Comparison of ENCODE assay signal across 8 cellular contexts in genomic region chr1:36134805-36135339, GRCh38. TPM values are rescaled to one million over a fixed set of nuclear protein-coding genes. Genes with fewer than 3 reads are reported as not detected.
DNase-seq lines count a peak whose midpoint lies in the region; TF ChIP-seq lines count a peak whose summit lies in the region.

No MANE protein-coding gene starts in this region.

- H3K79me2 ChIP-seq in SK-N-SH (ENCODE audit: insufficient read depth), result peaks cover 26% of the 10 kb centered on the region; the same call in 1 of the 2 replicates

- 49% methylated on average over 2 of the region's 3 CpGs for WGBS in SK-N-SH (ENCODE audit: low lambda C conversion rate)

- no peak for TF ChIP-seq EP300 in SK-N-SH (IDR thresholded peaks at IDR 0.05; ENCODE audit: borderline replicate concordance in 1 of 2, low read depth in 1 of 2, low read length in 1 of 2)

- H3K4me1 ChIP-seq in SK-N-SH (ENCODE audit: control insufficient read depth in 1 of 2, insufficient read depth in 2 of 2, low read depth in 1 of 2, low read length in 1 of 2), result peaks cover 14 to 43% of the 10 kb centered on the region in 2 experiments; a peak in 3 of 4 replicates
- H3K4me1 ChIP-seq in tibial artery, result peaks cover 7 to 56% (median 41%) of the 10 kb centered on the region in 4 donors

- no peak overlapping the region for H3K4me3 ChIP-seq in HFF-Myc (replicated peaks; ENCODE audit: low read depth, low read length)
- no peak overlapping the region; a peak in 1 of 4 replicates for H3K4me3 ChIP-seq in SK-N-SH (ENCODE audit: low read depth in 2 of 2, low read length in 1 of 2)
- H3K4me3 ChIP-seq in tibial artery, result no peak overlapping the region

- peak; percentile 27 for DNase-seq in Caki2 (ENCODE audit: low read depth)
- DNase-seq in HFF-Myc (ENCODE audit: extremely low read depth, low read depth), result no peak
- peak; percentile 86 for DNase-seq in SK-N-SH
- peak; percentile 84 for DNase-seq in ecto neural progenitor cell (ENCODE audit: low spot score)
- peak; percentile 52 to 63 for DNase-seq in lung microvascular endothelial cell (ENCODE audit: low read depth in 2 of 2)
- peak; percentile 58 to 81 for DNase-seq in tibial artery
- no peak for DNase-seq in NCI-H2107 treated with DMSO at 0.1 percent for 48 hours (lab: John Stamatoyannopoulos, UW; ENCODE audit: unreplicated experiment)
- no peak for DNase-seq in GF-D8 (lab: John Stamatoyannopoulos, UW)

- peak overlapping the region; percentile 7; the same call in 1 of the 2 replicates for H3K9ac ChIP-seq in SK-N-SH

- H2AFZ ChIP-seq in SK-N-SH (ENCODE audit: low read depth), result no peak overlapping the region

- CTCF ChIA-PET in SK-N-SH (lab: Yijun Ruan, JAX), result interaction anchor here (0.6 to 17.9 kb wide), 38 partner anchors 10 to 408 kb away, joined by 3 to 700 read pairs (median 3); partner anchors contain the start of genes ADPRS, AGO3, OSCP1 and TEKT2

- H3K27ac ChIP-seq in SK-N-SH (ENCODE audit: low read depth in 2 of 2, low read length in 1 of 2) (peak overlapping the region; percentile 30 to 89; a peak in 3 of 4 replicates), tibial artery (peak overlapping the region; percentile 76 to 77)

- TF ChIP-seq RAD21 in SK-N-SH (IDR thresholded peaks at IDR 0.05; ENCODE audit: low read length), result peak; percentile 92

- H4K20me1 ChIP-seq in SK-N-SH (ENCODE audit: insufficient read depth), result no peaks in the 10 kb centered on the region

- H3K9me3 ChIP-seq in SK-N-SH, result no peaks in the 10 kb centered on the region
- H3K9me3 ChIP-seq in tibial artery, result no peaks in the 10 kb centered on the region

- intact Hi-C loops in tibial artery (cut with DNase I; ENCODE audit: low total_unique reads), result loop anchor here (1.0 kb wide), 1 partner anchor 35 kb away; no protein-coding TSS in a partner anchor

- no peaks in the 10 kb centered on the region for H3K9me2 ChIP-seq in SK-N-SH

- POLR2A ChIA-PET in SK-N-SH (lab: Yijun Ruan, JAX), result interaction anchor here (0.7 to 1.3 kb wide), 2 partner anchors 38 to 40 kb away, joined by 3 to 5 read pairs; no protein-coding TSS in a partner anchor

- TF ChIP-seq CTCF in HFF-Myc (IDR thresholded peaks at IDR 0.05; ENCODE audit: low read depth, low read length, missing control alignments), result peak; percentile 89
- TF ChIP-seq CTCF in SK-N-SH (IDR thresholded peaks at IDR 0.05), result peak; percentile 88
- TF ChIP-seq CTCF in tibial artery (IDR thresholded peaks at IDR 0.05), result peak; percentile 76 to 90

- peaks cover 39% of the 10 kb centered on the region for H3F3A ChIP-seq in SK-N-SH (replicated peaks; ENCODE audit: insufficient read depth)

- H3K27me3 ChIP-seq in SK-N-SH (ENCODE audit: insufficient read depth) (no peaks in the 10 kb centered on the region), tibial artery (no peaks in the 10 kb centered on the region)

- peaks cover 22 to 25% of the 10 kb centered on the region in 2 experiments for H3K36me3 ChIP-seq in SK-N-SH (replicated peaks in 1 of 2; ENCODE audit: control insufficient read depth in 1 of 2, insufficient read depth in 2 of 2, low read length in 1 of 2)
- H3K36me3 ChIP-seq in tibial artery, result peaks cover 20 to 34% (median 24%) of the 10 kb centered on the region in 3 donors

- in situ Hi-C loops in Caki2 (cut with HindIII; ENCODE audit: low pct_unique_long_range_greater_than_20kb, low sequenced_read_pairs), result no loop called here

- peak overlapping the region; percentile 44; the same call in 1 of the 2 replicates for H3K4me2 ChIP-seq in SK-N-SH

TF ChIP-seq in SK-N-SH, 30 proteins besides CTCF, POLR2A, EP300 and RAD21:
- TF ChIP-seq SMC3 (IDR thresholded peaks at IDR 0.05; ENCODE audit: low read depth, low read length) (peak; percentile 94), PBX3 (IDR thresholded peaks at IDR 0.05) (no peak), GABPA (IDR thresholded peaks at IDR 0.05; ENCODE audit: low read depth) (no peak), NFIC (IDR thresholded peaks at IDR 0.05; ENCODE audit: borderline replicate concordance) (no peak)

RNA-seq across cellular contexts. Expression of gene COL8A2, which starts 9.8 kb away (rescaled TPM):
- total RNA-seq in Caki2 (2014; rRNA removed; shearing (Covaris generic); ENCODE audit: low replicate concordance), result not detected in 2 replicates
- polyA plus RNA-seq in SK-N-SH (2012; rRNA removed), result 2.6 and 3.1 TPM in 2 replicates
- 1.6 and 2.6 TPM in 2 replicates for polyA plus RNA-seq in SK-N-SH (2012; cell fraction: cytosol; rRNA removed)
- 2.3 and 2.6 TPM in 2 replicates for polyA plus RNA-seq in SK-N-SH (2012; cell fraction: nucleus; rRNA removed)
- total RNA-seq in lung microvascular endothelial cell, result 0.44 and 1.6 TPM in 2 replicates

RNA-seq across cellular contexts. Expression of gene TRAPPC3, which starts 14.4 kb away (rescaled TPM):
- 138 and 155 TPM in 2 replicates for total RNA-seq in Caki2 (2014; rRNA removed; shearing (Covaris generic); ENCODE audit: low replicate concordance)
- polyA plus RNA-seq in SK-N-SH (2012; rRNA removed), result 149 and 169 TPM in 2 replicates
- 172 and 173 TPM in 2 replicates for polyA plus RNA-seq in SK-N-SH (2012; cell fraction: cytosol; rRNA removed)
- polyA plus RNA-seq in SK-N-SH (2012; cell fraction: nucleus; rRNA removed), result 83.1 and 92.3 TPM in 2 replicates
- total RNA-seq in lung microvascular endothelial cell, result 72.1 and 85.3 TPM in 2 replicates

RNA-seq across cellular contexts. Expression of gene MAP7D1, which starts 21.1 kb away (rescaled TPM):
- 62.3 and 73.0 TPM in 2 replicates for total RNA-seq in Caki2 (2014; rRNA removed; shearing (Covaris generic); ENCODE audit: low replicate concordance)
- polyA plus RNA-seq in SK-N-SH (2012; rRNA removed), result 40.6 and 69.9 TPM in 2 replicates
- 78.2 and 85.1 TPM in 2 replicates for polyA plus RNA-seq in SK-N-SH (2012; cell fraction: cytosol; rRNA removed)
- polyA plus RNA-seq in SK-N-SH (2012; cell fraction: nucleus; rRNA removed), result 137 and 148 TPM in 2 replicates
- 42.7 and 44.2 TPM in 2 replicates for total RNA-seq in lung microvascular endothelial cell

RNA-seq across cellular contexts. Expression of gene ADPRS, which starts 46.2 kb away (rescaled TPM):
- 73.6 and 83.8 TPM in 2 replicates for total RNA-seq in Caki2 (2014; rRNA removed; shearing (Covaris generic); ENCODE audit: low replicate concordance)
- polyA plus RNA-seq in SK-N-SH (2012; rRNA removed), result 54.2 and 62.3 TPM in 2 replicates
- polyA plus RNA-seq in SK-N-SH (2012; cell fraction: cytosol; rRNA removed), result 34.6 and 47.4 TPM in 2 replicates
- 51.1 and 60.8 TPM in 2 replicates for polyA plus RNA-seq in SK-N-SH (2012; cell fraction: nucleus; rRNA removed)
- total RNA-seq in lung microvascular endothelial cell, result 26.4 and 38.1 TPM in 2 replicates

RNA-seq across cellular contexts. Expression of gene TEKT2, which starts 51.0 kb away (rescaled TPM):
- not detected in 2 replicates for total RNA-seq in Caki2 (2014; rRNA removed; shearing (Covaris generic); ENCODE audit: low replicate concordance)
- 1.0 and 1.2 TPM in 2 replicates for polyA plus RNA-seq in SK-N-SH (2012; rRNA removed)
- polyA plus RNA-seq in SK-N-SH (2012; cell fraction: cytosol; rRNA removed), result 0.17 and 0.30 TPM in 2 replicates
- polyA plus RNA-seq in SK-N-SH (2012; cell fraction: nucleus; rRNA removed), result 4.1 and 4.4 TPM in 2 replicates
- total RNA-seq in lung microvascular endothelial cell, result 0.20 and 0.22 TPM in 2 replicates

Comparison
In these comparisons a context has a peak if more than half of its experiments do, and no peak if none do; other contexts are left out.
1. DNase-seq: peak in Caki2 (single experiment), SK-N-SH (single experiment), ecto neural progenitor cell (single experiment), lung microvascular endothelial cell (2 of 2) and tibial artery (2 of 2); none in HFF-Myc (single experiment), NCI-H2107 treated with DMSO at 0.1 percent for 48 hours (single experiment) and GF-D8 (single experiment).
2. Peak in every context shown above with its lines, with median percentiles within 50 percentile points of each other: CTCF ChIP-seq.